16 cellular contexts compared by ENCODE assay signal in the genomic region with DNA sequence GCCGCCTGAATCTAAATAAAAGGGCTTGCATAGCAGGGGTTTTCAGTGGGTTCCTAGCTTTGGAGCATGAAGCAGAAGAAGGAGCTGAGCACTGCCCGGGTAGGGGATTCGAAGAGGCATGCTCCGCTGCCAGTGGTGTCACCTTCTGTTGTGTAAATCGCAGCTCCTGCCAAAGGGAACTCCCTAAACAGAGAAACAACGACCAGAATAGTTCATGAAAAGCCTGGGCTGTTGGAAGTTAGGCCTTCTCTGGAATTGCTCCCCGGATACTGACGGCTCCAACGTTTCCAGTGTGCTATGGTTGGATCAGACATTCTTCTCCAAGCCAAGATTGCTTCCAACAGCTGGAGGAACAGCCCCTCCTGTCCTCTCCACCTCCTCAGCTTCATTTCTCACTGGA.
DNase-seq lines count a peak whose midpoint lies in the region; ATAC-seq and TF ChIP-seq lines count a peak whose summit lies in the region.
"Had no signal": no experiment of that assay in that cellular context is flagged by ENCODE, and none has a peak within 500 bp of the region (broad histone marks: within the 10 kb centered on the region; RNA-seq: fewer than 3 reads in every experiment).

No MANE protein-coding gene starts in this region.

- in situ Hi-C loops in IMR-90 (cut with MboI; ENCODE audit: low sequenced_read_pairs) (no loop called here), HAP-1 (cut with MboI; ENCODE audit: low sequenced_read_pairs) (no loop called here)

- H2AK9ac ChIP-seq in IMR-90 (replicated peaks; ENCODE audit: low read depth, low read length, poor library complexity): no peak overlapping the region

- no peak for ATAC-seq in IMR-90 (ENCODE audit: low read depth)
- ATAC-seq: GM12878 had no signal

- no peak overlapping the region for H4K5ac ChIP-seq in IMR-90 (ENCODE audit: low read depth, low read length)

- H2BK5ac ChIP-seq in IMR-90 (ENCODE audit: low read depth, low read length, poor library complexity, severe bottlenecking): no peak overlapping the region

- no peak overlapping the region for H2BK20ac ChIP-seq in IMR-90 (ENCODE audit: low read depth, low read length)

- dilution Hi-C loops in IMR-90 (cut with HindIII; ENCODE audit: low sequenced_read_pairs, unreplicated experiment): no loop called here

- H3K4me3 ChIP-seq in IMR-90 (ENCODE audit: insufficient read depth, low read depth, low read length): no peak overlapping the region
- H3K4me3 ChIP-seq in cardiac fibroblast (replicated peaks in 1 of 2; ENCODE audit: low read depth in 2 of 2, low read length in 2 of 2): no peak overlapping the region
- H3K4me3 ChIP-seq in iPS-20b (ENCODE audit: low read length): peak overlapping the region; percentile 32; the same call in 1 of the 2 replicates
- no peak overlapping the region for H3K4me3 ChIP-seq in skeletal muscle tissue (ENCODE audit: low read length in 3 of 3)
- no peak overlapping the region for H3K4me3 ChIP-seq in HAP-1
- H3K4me3 ChIP-seq: GM12878 had no signal

- no peaks in the 10 kb centered on the region for H3K9me1 ChIP-seq in IMR-90 (ENCODE audit: insufficient read depth, low read length)

- intact Hi-C loops in IMR-90 (cut with micrococcal nuclease): no loop called here

- no peak overlapping the region; a peak in 1 of 4 replicates for H4K8ac ChIP-seq in IMR-90 (ENCODE audit: low read depth in 2 of 2, low read length in 2 of 2)

- WGBS in IMR-90 (ENCODE audit: extremely low coverage in 2 of 2, insufficient read length in 1 of 2), 2 experiments: 60% methylated on average over 1 of the region's 9 CpGs; no CpG with 5 or more reads in 1 of the 2 experiments

- H3K79me1 ChIP-seq in IMR-90 (ENCODE audit: low read depth in 1 of 2, low read length in 2 of 2): no peaks in the 10 kb centered on the region

- H3K27me3 ChIP-seq in IMR-90 (ENCODE audit: control insufficient read depth, insufficient read depth, low read length) (no peaks in the 10 kb centered on the region), iPS-20b (ENCODE audit: insufficient read depth, low read length) (peaks cover 31% of the 10 kb centered on the region), skeletal muscle tissue (ENCODE audit: control insufficient read depth in 3 of 3, insufficient read depth in 3 of 3, low read length in 3 of 3) (no peaks in the 10 kb centered on the region), HAP-1 (ENCODE audit: low read depth) (no peaks in the 10 kb centered on the region)

- H3K36me3 ChIP-seq in IMR-90 (ENCODE audit: control insufficient read depth, insufficient read depth, low read length): no peaks in the 10 kb centered on the region
- H3K36me3 ChIP-seq in iPS-20b (ENCODE audit: insufficient read depth, low read depth, low read length): no peaks in the 10 kb centered on the region
- H3K36me3 ChIP-seq in skeletal muscle tissue (ENCODE audit: control insufficient read depth in 3 of 3, insufficient read depth in 3 of 3, low read length in 3 of 3): no peaks in the 10 kb centered on the region
- no peaks in the 10 kb centered on the region for H3K36me3 ChIP-seq in HAP-1 (replicated peaks)

- no peak for TF ChIP-seq POLR2A in IMR-90 (IDR thresholded peaks at IDR 0.05; ENCODE audit: low read depth, low read length)

- H3K4me1 ChIP-seq in IMR-90 (ENCODE audit: control insufficient read depth, insufficient read depth, low read length) (0 out of 2 replicates have a peak, but pooled peaks cover 2% of the 10 kb centered on the region), iPS-20b (ENCODE audit: insufficient read depth, low read length) (peaks cover 18% of the 10 kb centered on the region; the same call in 1 of the 2 replicates), skeletal muscle tissue (ENCODE audit: control insufficient read depth in 3 of 3, insufficient read depth in 3 of 3, low read length in 3 of 3) (no peaks in the 10 kb centered on the region), HAP-1 (no peaks in the 10 kb centered on the region)

- no peak for TF ChIP-seq CTCF in IMR-90 (conservative IDR thresholded peaks at IDR 0.05; ENCODE audit: low read depth, low read length)
- no peak for TF ChIP-seq CTCF in cardiac fibroblast (IDR thresholded peaks at IDR 0.05; ENCODE audit: low read depth, low read length)

- no peak overlapping the region for H4K91ac ChIP-seq in IMR-90 (ENCODE audit: insufficient read depth, low read depth, low read length)

- H2AFZ ChIP-seq in IMR-90 (replicated peaks; ENCODE audit: low read length, poor library complexity): peak overlapping the region; percentile 74

- TF ChIP-seq RAD21 in IMR-90 (IDR thresholded peaks at IDR 0.05; ENCODE audit: low read length): no peak

- H2BK15ac ChIP-seq in IMR-90 (ENCODE audit: low read depth, low read length): no peak overlapping the region

- no peak overlapping the region for H3K14ac ChIP-seq in IMR-90 (replicated peaks; ENCODE audit: low read depth, low read length)

- H4K20me1 ChIP-seq in IMR-90 (ENCODE audit: insufficient read depth, low read length): no peaks in the 10 kb centered on the region

- H3K9me3 ChIP-seq in IMR-90 (ENCODE audit: control insufficient read depth, insufficient read depth, low read length) (peaks cover 7% of the 10 kb centered on the region), iPS-20b (ENCODE audit: insufficient read depth, low read depth, low read length) (peaks cover 7% of the 10 kb centered on the region; the same call in 1 of the 2 replicates), skeletal muscle tissue (ENCODE audit: control insufficient read depth in 3 of 3, low read length in 3 of 3) (peaks cover 0 to 11% (median 8%) of the 10 kb centered on the region in 3 donors), HAP-1 (no peaks in the 10 kb centered on the region)

- DNase-seq in IMR-90: no peak
- peak; percentile 30 to 37 for DNase-seq in cardiac fibroblast (ENCODE audit: low read depth in 2 of 2)
- DNase-seq in HAP-1 (ENCODE audit: low spot score in 2 of 2): no peak
- DNase-seq in NCI-H1092 (lab: John Stamatoyannopoulos, UW): no peak
- DNase-seq in activated effector memory CD4-positive, alpha-beta T cell treated with Interleukin-2 at 50 U/mL for 16 hours: no peak
- DNase-seq: activated CD8-positive, alpha-beta memory T cell treated with anti-CD3 and anti-CD28 coated beads for 24 hours; activated effector memory CD4-positive, alpha-beta T cell treated with anti-CD3 and anti-CD28 coated beads, Interleukin-2, amount 50 U/mL, for 16 hours; anterior cingulate cortex; EL; immature natural killer cell; NCI-H1930; NK-92 treated with Interleukin-12 subunit alpha and Interleukin-12 subunit beta, amount 100 ng/mL, for 24 hours; SIG-M5 had no signal

- H3K23ac ChIP-seq in IMR-90 (ENCODE audit: low read depth, low read length): no peak overlapping the region

- H3K56ac ChIP-seq in IMR-90 (ENCODE audit: extremely low read depth, insufficient read depth, low read length): no peak overlapping the region

- peak overlapping the region; percentile 28; the same call in 1 of the 2 replicates for H3K4me2 ChIP-seq in IMR-90 (ENCODE audit: low read depth, low read length)

- H2AK5ac ChIP-seq in IMR-90 (ENCODE audit: low read depth, low read length): no peak overlapping the region

- H3K4ac ChIP-seq in IMR-90 (ENCODE audit: low read depth, low read length): no peak overlapping the region

- POLR2A ChIA-PET in IMR-90 (lab: Charles Lee; ENCODE audit: unreplicated experiment): no interaction called here

- no peak overlapping the region for H2BK120ac ChIP-seq in IMR-90 (ENCODE audit: low read depth, low read length)

- peak overlapping the region; percentile 46; the same call in 1 of the 2 replicates for H3K18ac ChIP-seq in IMR-90 (ENCODE audit: low read depth, low read length)

- no TSS peak for BruUV-seq in IMR-90 (replicated peaks; lab: Mats Ljungman, UMichigan)

- H3K9ac ChIP-seq in IMR-90 (ENCODE audit: low read depth, low read length) (no peak overlapping the region), iPS-20b (ENCODE audit: low read depth, low read length) (no peak overlapping the region), skeletal muscle tissue (ENCODE audit: low read depth in 1 of 3, low read length in 3 of 3) (no peak overlapping the region)

- H3K27ac ChIP-seq in IMR-90 (ENCODE audit: insufficient read depth, low read length) (no peak overlapping the region), iPS-20b (ENCODE audit: low read length) (no peak overlapping the region), skeletal muscle tissue (ENCODE audit: low read depth, low read length) (peak overlapping the region; percentile 62)

- CTCF ChIA-PET in IMR-90 (lab: Yijun Ruan, JAX): no interaction called here

TF ChIP-seq in IMR-90, 13 proteins besides CTCF, POLR2A, EP300 and RAD21:
- TF ChIP-seq, protein P1, sequence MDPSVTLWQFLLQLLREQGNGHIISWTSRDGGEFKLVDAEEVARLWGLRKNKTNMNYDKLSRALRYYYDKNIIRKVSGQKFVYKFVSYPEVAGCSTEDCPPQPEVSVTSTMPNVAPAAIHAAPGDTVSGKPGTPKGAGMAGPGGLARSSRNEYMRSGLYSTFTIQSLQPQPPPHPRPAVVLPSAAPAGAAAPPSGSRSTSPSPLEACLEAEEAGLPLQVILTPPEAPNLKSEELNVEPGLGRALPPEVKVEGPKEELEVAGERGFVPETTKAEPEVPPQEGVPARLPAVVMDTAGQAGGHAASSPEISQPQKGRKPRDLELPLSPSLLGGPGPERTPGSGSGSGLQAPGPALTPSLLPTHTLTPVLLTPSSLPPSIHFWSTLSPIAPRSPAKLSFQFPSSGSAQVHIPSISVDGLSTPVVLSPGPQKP (IDR thresholded peaks at IDR 0.05; ENCODE audit: borderline replicate concordance, low read depth, low read length): no peak
- TF ChIP-seq, protein P2, sequence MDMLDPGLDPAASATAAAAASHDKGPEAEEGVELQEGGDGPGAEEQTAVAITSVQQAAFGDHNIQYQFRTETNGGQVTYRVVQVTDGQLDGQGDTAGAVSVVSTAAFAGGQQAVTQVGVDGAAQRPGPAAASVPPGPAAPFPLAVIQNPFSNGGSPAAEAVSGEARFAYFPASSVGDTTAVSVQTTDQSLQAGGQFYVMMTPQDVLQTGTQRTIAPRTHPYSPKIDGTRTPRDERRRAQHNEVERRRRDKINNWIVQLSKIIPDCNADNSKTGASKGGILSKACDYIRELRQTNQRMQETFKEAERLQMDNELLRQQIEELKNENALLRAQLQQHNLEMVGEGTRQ (IDR thresholded peaks at IDR 0.05; ENCODE audit: low read depth, low read length): no peak
TF ChIP-seq in IMR-90: peak in this region for 0.

Comparison
In these comparisons a context has a peak if more than half of its experiments do, and no peak if none do; other contexts are left out.
1. DNase-seq: peak in cardiac fibroblast (2 of 2); none in IMR-90 (single experiment), HAP-1 (0 of 2), NCI-H1092 (single experiment) and activated effector memory CD4-positive, alpha-beta T cell treated with Interleukin-2 at 50 U/mL for 16 hours (single experiment).